Comparison of ENCODE assay signal across 39 cellular contexts in genomic region chr17:61586031-61586566, GRCh38. TPM values are rescaled to one million over a fixed set of nuclear protein-coding genes. Genes with fewer than 3 reads are reported as not detected.
"Had no signal": no experiment of that assay in that cellular context is flagged by ENCODE, and none has a peak within 500 bp of the region (broad histone marks: within the 10 kb centered on the region; RNA-seq: fewer than 3 reads in every experiment).

No MANE protein-coding gene starts in this region.

- H3K36me3 ChIP-seq: MG63 had no signal

- H3K9me3 ChIP-seq: MG63 had no signal

- DNase-seq: Karpas-422, Kasumi-1, MG63, MM.1S, MV-4-11, NCI-H1048, NCI-H1092, NCI-H1092 treated with DMSO at 0.1 percent for 48 hours, NCI-H1105, NCI-H1105 treated with DMSO at 0.1 percent for 48 hours, NCI-H1417, NCI-H1417 treated with DMSO at 0.1 percent for 48 hours, NCI-H1436, NCI-H1436 treated with DMSO at 0.1 percent for 48 hours, NCI-H146, NCI-H1694, NCI-H1694 treated with DMSO at 0.1 percent for 48 hours, NCI-H187, NCI-H187 treated with DMSO at 0.1 percent for 48 hours, NCI-H1930, NCI-H2029, NCI-H2029 treated with DMSO at 0.1 percent for 48 hours, NCI-H2081, NCI-H2081 treated with DMSO at 0.1 percent for 48 hours, NCI-H2107, NCI-H2171, NCI-H2171 treated with DMSO at 0.1 percent for 48 hours, NCI-H2227 treated with DMSO at 0.1 percent for 48 hours, NCI-H226, NCI-H345, NCI-H446, NCI-H446 treated with DMSO at 0.1 percent for 48 hours, NCI-H510A, NCI-H510A treated with DMSO at 0.1 percent for 48 hours, NCI-H524 had no signal

- H3K4me3 ChIP-seq: MG63 had no signal

RNA-seq across cellular contexts. Expression of gene NACA2, which starts 4.9 kb away (rescaled TPM):
- total RNA-seq: LHCN-M2, M059J, MCF 10A, NCI-H460 had no signal
